ENCODE assay signal across 1 cellular context in the genomic region with DNA sequence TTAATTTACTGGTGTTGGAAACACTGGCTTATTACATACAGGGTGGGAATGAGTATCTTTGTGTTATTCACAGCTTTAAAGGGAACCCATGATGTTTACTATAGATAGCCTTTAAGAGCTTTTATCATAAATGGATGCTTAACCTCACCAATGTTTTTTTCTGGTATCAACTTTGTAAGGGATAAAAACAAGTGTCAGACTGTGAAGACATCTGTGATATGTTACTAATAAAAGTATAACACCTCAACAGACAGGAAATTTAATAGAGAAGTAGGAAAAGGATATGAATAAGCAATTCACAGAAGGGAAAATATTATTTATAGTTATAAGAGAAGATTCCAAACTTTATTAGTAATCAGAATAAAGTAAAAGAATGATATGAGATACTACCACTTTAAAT.
TF ChIP-seq lines count a peak whose summit lies in the region.

No MANE protein-coding gene starts in this region.

TF ChIP-seq in endothelial cell of umbilical vein, 7 proteins besides CTCF, POLR2A, EP300 and RAD21:
- no peak for TF ChIP-seq MYC (IDR thresholded peaks at IDR 0.05; ENCODE audit: low read depth, low read length)
- no peak for TF ChIP-seq POLR2AphosphoS5 (IDR thresholded peaks at IDR 0.05; ENCODE audit: insufficient read depth, low read depth, low read length)
- TF ChIP-seq JUN (IDR thresholded peaks at IDR 0.05; ENCODE audit: borderline replicate concordance, insufficient read depth, insufficient read length, low read depth): peak; percentile 15
- peak; percentile 12 for TF ChIP-seq FOS (IDR thresholded peaks at IDR 0.05; ENCODE audit: borderline replicate concordance, insufficient read depth, low read length)
